6 cellular contexts compared by ENCODE assay signal in the genomic region with DNA sequence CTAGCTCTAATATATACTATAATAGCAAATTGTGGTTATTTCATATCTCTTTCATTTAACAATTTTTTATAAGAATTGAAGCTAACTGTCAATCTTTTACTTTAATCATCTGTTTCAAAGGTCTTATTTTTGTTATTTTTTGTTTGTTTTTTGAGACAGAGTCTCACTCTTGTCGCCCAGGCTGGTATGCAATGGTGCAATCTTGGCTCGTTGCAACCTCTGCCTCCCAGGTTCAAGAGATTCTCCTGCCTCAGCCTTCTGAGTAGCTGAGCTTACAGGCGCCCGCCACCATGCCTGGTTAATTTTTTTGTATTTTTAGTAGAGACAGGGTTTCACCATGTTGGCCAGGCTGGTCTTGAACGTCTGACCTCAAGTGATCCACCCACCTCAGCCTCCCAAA. TPM values are rescaled to one million over a fixed set of nuclear protein-coding genes. Genes with fewer than 3 reads are reported as not detected.
"Had no signal": no experiment of that assay in that cellular context is flagged by ENCODE, and none has a peak within 500 bp of the region (broad histone marks: within the 10 kb centered on the region; RNA-seq: fewer than 3 reads in every experiment).

No MANE protein-coding gene starts in this region.

RNA-seq across cellular contexts. Expression of a gene that starts 30.1 kb away (rescaled TPM):
- total RNA-seq: OCI-LY7, PC-9, Peyer's patch, Right ventricle myocardium inferior, Right ventricle myocardium superior, SJSA1 had no signal
